15 cellular contexts compared by ENCODE assay signal in genomic region chr1:199734186-199734585, GRCh38.
"Had no signal": no experiment of that assay in that cellular context is flagged by ENCODE, and none has a peak within 500 bp of the region (broad histone marks: within the 10 kb centered on the region; RNA-seq: fewer than 3 reads in every experiment).

No MANE protein-coding gene starts in this region.

- H3K4me1 ChIP-seq: pancreas, transverse colon had no signal

- H3K27me3 Mint-ChIP-seq: brain had no signal

- H3K27ac ChIP-seq: hepatocyte, pancreas, transverse colon had no signal

- H2AFZ ChIP-seq: hepatocyte had no signal

- DNase-seq: activated CD4-positive, alpha-beta memory T cell treated with anti-CD3 and anti-CD28 coated beads for 36 hours; activated CD4-positive, alpha-beta T cell treated with anti-CD3 and anti-CD28 coated beads for 1 hour; activated gamma-delta T cell; activated T-cell treated with anti-CD3 and anti-CD28 coated beads, Interleukin-2, amount 50 U/mL, for 48 hours; amygdala; effector memory CD8-positive, alpha-beta T cell; left ventricle myocardium superior; pancreas; stimulated activated CD4-positive, alpha-beta T cell treated with anti-CD3 and anti-CD28 coated beads, Interleukin-12 subunit alpha, Interleukin-12 subunit beta, amount 100 ng/mL, for 4 hours; stimulated activated naive CD4-positive, alpha-beta T cell; substantia nigra; transverse colon had no signal

- H3K4me3 ChIP-seq: hepatocyte, pancreas, transverse colon had no signal

- H3K36me3 Mint-ChIP-seq: activated CD4-positive, alpha-beta memory T cell treated with anti-CD3 and anti-CD28 coated beads for 36 hours; activated naive CD8-positive, alpha-beta T cell; brain had no signal

- H3K27me3 ChIP-seq: hepatocyte, pancreas, transverse colon had no signal

- H3K4me2 ChIP-seq: hepatocyte had no signal

- H3K4me3 Mint-ChIP-seq: activated CD4-positive, alpha-beta memory T cell treated with anti-CD3 and anti-CD28 coated beads for 36 hours; activated naive CD8-positive, alpha-beta T cell; brain; effector memory CD8-positive, alpha-beta T cell had no signal

- H3K27ac Mint-ChIP-seq: activated CD4-positive, alpha-beta memory T cell treated with anti-CD3 and anti-CD28 coated beads for 36 hours; activated naive CD8-positive, alpha-beta T cell; brain; effector memory CD8-positive, alpha-beta T cell had no signal

- H3K79me2 ChIP-seq: hepatocyte had no signal

- H3K9me3 ChIP-seq: pancreas, transverse colon had no signal

- H3K36me3 ChIP-seq: pancreas, transverse colon had no signal

- H3K4me1 Mint-ChIP-seq: brain had no signal
